In genomic region chr15:75204340-75205063, GRCh38 we compare ENCODE assay signal across 8 cellular contexts. TPM values are rescaled to one million over a fixed set of nuclear protein-coding genes. Genes with fewer than 3 reads are reported as not detected.
DNase-seq lines count a peak whose midpoint lies in the region; ATAC-seq and TF ChIP-seq lines count a peak whose summit lies in the region.

No MANE protein-coding gene starts in this region.

- no peak overlapping the region for H3K4me3 ChIP-seq in liver (ENCODE audit: low read depth in 1 of 3, low read length in 3 of 3)

- H3K9me3 ChIP-seq in liver (ENCODE audit: control insufficient read depth in 4 of 4, low read length in 3 of 4) = no peaks in the 10 kb centered on the region

- H3K9ac ChIP-seq in liver (ENCODE audit: low read depth in 1 of 2, low read length in 2 of 2) = no peak overlapping the region

- ATAC-seq in HG03103 (IDR thresholded peaks at IDR 0.05; ENCODE audit: low read depth, unreplicated experiment) = peak; percentile 38
- ATAC-seq in GM19035 (IDR thresholded peaks at IDR 0.05; ENCODE audit: unreplicated experiment) = no peak

- TF ChIP-seq CTCF in liver (IDR thresholded peaks at IDR 0.05; ENCODE audit: low read depth, low read length, missing input control) = peak; percentile 94

- peak; percentile 100 for TF ChIP-seq RAD21 in liver (IDR thresholded peaks at IDR 0.05)

- H3K4me1 ChIP-seq in liver (ENCODE audit: control insufficient read depth in 4 of 4, insufficient read depth in 4 of 4, low read length in 3 of 4) = peaks cover 5 to 51% (median 33%) of the 10 kb centered on the region in 4 donors

- 16% methylated on average over 10 of the region's 10 CpGs for WGBS in liver

- H3K27me3 ChIP-seq in liver (ENCODE audit: control insufficient read depth in 4 of 4, insufficient read depth in 4 of 4, low read length in 3 of 4) = no peaks in the 10 kb centered on the region

- DNase-seq in GF-D8 (lab: John Stamatoyannopoulos, UW) = peak; percentile 46
- peak; percentile 91 for DNase-seq in NCI-H69 (lab: John Stamatoyannopoulos, UW)
- peak; percentile 64 to 79 for DNase-seq in activated CD4-positive, alpha-beta T cell treated with anti-CD3 and anti-CD28 coated beads, Interleukin-2, amount 50 U/mL, for 24 hours (ENCODE audit: low read depth in 1 of 2, low spot score in 1 of 2)
- peak; percentile 90 for DNase-seq in dedifferentiated amniotic fluid mesenchymal stem cell (ENCODE audit: extremely low spot score)
- DNase-seq in stimulated activated CD4-positive, alpha-beta T cell treated with anti-CD3 and anti-CD28 coated beads, Interleukin-2, amount 100 ng/mL, for 48 hours = peak; percentile 76 to 78

- H3K27ac ChIP-seq in liver (ENCODE audit: low read depth in 1 of 2, low read length in 2 of 2) = peak overlapping the region in 1 of 2 donors; percentile 6

- peaks cover 0 to 19% (median 2%) of the 10 kb centered on the region in 4 donors for H3K36me3 ChIP-seq in liver (ENCODE audit: control insufficient read depth in 4 of 4, insufficient read depth in 3 of 4, low read depth in 1 of 4, low read length in 3 of 4)

TF ChIP-seq in liver, 16 proteins besides CTCF, POLR2A, EP300 and RAD21:
- peak; percentile 11 for TF ChIP-seq YY1 (IDR thresholded peaks at IDR 0.05)
- TF ChIP-seq HNF4A (conservative IDR thresholded peaks at IDR 0.05) = peak; percentile 23 to 66
- TF ChIP-seq FOXA1 (IDR thresholded peaks at IDR 0.05) = no peak
- no peak for TF ChIP-seq JUND (IDR thresholded peaks at IDR 0.05)
- peak; percentile 46 for TF ChIP-seq SP1 (IDR thresholded peaks at IDR 0.05)
- no peak for TF ChIP-seq FOXA2 (IDR thresholded peaks at IDR 0.05)
- TF ChIP-seq ZBTB33 (IDR thresholded peaks at IDR 0.05) = no peak
- peak; percentile 27 for TF ChIP-seq NR2F2 (IDR thresholded peaks at IDR 0.05)
- peak; percentile 41 to 77 for TF ChIP-seq RXRA (IDR thresholded peaks at IDR 0.05)
TF ChIP-seq in liver: peak in this region for 5.

RNA-seq across cellular contexts. Expression of gene C15orf39, which starts 2.8 kb away (rescaled TPM):
- total RNA-seq in liver = 1 to 10 TPM; 2.3 to 4.0 TPM
- polyA plus RNA-seq in liver = 1 to 10 TPM; 1.2 to 3.7 TPM

RNA-seq across cellular contexts. Expression of gene GOLGA6C, which starts 53.6 kb away (rescaled TPM):
- total RNA-seq in liver = under 1 TPM in 1 of 2 donors, not detected in 1; 0.08 TPM
- not detected for polyA plus RNA-seq in liver
